22 cellular contexts compared by ENCODE assay signal in genomic region chr7:158389514-158390425, GRCh38.
"Had no signal": no experiment of that assay in that cellular context is flagged by ENCODE, and none has a peak within 500 bp of the region (broad histone marks: within the 10 kb centered on the region; RNA-seq: fewer than 3 reads in every experiment).

No MANE protein-coding gene starts in this region.

- DNase-seq: heart left ventricle; islet precursor cell; naive thymus-derived CD8-positive, alpha-beta T cell; nucleus accumbens; retina; right cardiac atrium; stimulated activated CD4-positive, alpha-beta T cell treated with anti-CD3 and anti-CD28 coated beads, Interleukin-4, amount 100 ng/mL, for 24 hours; stimulated activated naive CD4-positive, alpha-beta T cell; tibial artery; trophoblast cell; uterus had no signal

- H3K4me3 Mint-ChIP-seq: memory B cell; naive thymus-derived CD8-positive, alpha-beta T cell; nephron; stimulated activated effector memory CD8-positive, alpha-beta T cell treated with anti-CD3 and anti-CD28 coated beads, Interleukin-12 subunit alpha, Interleukin-12 subunit beta, amount 100 ng/mL, for 72 hours; stimulated activated naive CD8-positive, alpha-beta T cell treated with anti-CD3 and anti-CD28 coated beads, Interleukin-15, Interleukin-2, amounts not matched to agents 100 ng/mL and 50 ng/mL, for 24 hours had no signal

- H3K4me1 ChIP-seq: heart left ventricle, left lung, pancreas, prostate gland, suprapubic skin, tibial artery, uterus had no signal

- H3K4me1 Mint-ChIP-seq: memory B cell; naive thymus-derived CD8-positive, alpha-beta T cell; stimulated activated effector memory CD8-positive, alpha-beta T cell treated with anti-CD3 and anti-CD28 coated beads, Interleukin-12 subunit alpha, Interleukin-12 subunit beta, amount 100 ng/mL, for 72 hours had no signal

- H3K36me3 ChIP-seq: heart left ventricle, left lung, pancreas, prostate gland, suprapubic skin, thoracic aorta, tibial artery, uterus had no signal

- H3K27ac Mint-ChIP-seq: memory B cell; naive thymus-derived CD8-positive, alpha-beta T cell; nephron; stimulated activated effector memory CD8-positive, alpha-beta T cell treated with anti-CD3 and anti-CD28 coated beads, Interleukin-12 subunit alpha, Interleukin-12 subunit beta, amount 100 ng/mL, for 72 hours; stimulated activated naive CD8-positive, alpha-beta T cell treated with anti-CD3 and anti-CD28 coated beads, Interleukin-15, Interleukin-2, amounts not matched to agents 100 ng/mL and 50 ng/mL, for 24 hours had no signal

- H3K27ac ChIP-seq: heart left ventricle, left lung, pancreas, prostate gland, skin epidermis, suprapubic skin, thoracic aorta, tibial artery, uterus had no signal

- H3K36me3 Mint-ChIP-seq: memory B cell; naive thymus-derived CD8-positive, alpha-beta T cell; stimulated activated effector memory CD8-positive, alpha-beta T cell treated with anti-CD3 and anti-CD28 coated beads, Interleukin-12 subunit alpha, Interleukin-12 subunit beta, amount 100 ng/mL, for 72 hours had no signal

- ATAC-seq: heart left ventricle; left lung; naive thymus-derived CD8-positive, alpha-beta T cell; pancreas; right cardiac atrium; sciatic nerve; stimulated activated effector memory CD8-positive, alpha-beta T cell treated with anti-CD3 and anti-CD28 coated beads, Interleukin-12 subunit alpha, Interleukin-12 subunit beta, amount 100 ng/mL, for 72 hours had no signal

- H3K27me3 ChIP-seq: pancreas, uterus had no signal

- H3K9me3 Mint-ChIP-seq: memory B cell; naive thymus-derived CD8-positive, alpha-beta T cell; nephron; stimulated activated effector memory CD8-positive, alpha-beta T cell treated with anti-CD3 and anti-CD28 coated beads, Interleukin-12 subunit alpha, Interleukin-12 subunit beta, amount 100 ng/mL, for 72 hours; stimulated activated naive CD8-positive, alpha-beta T cell treated with anti-CD3 and anti-CD28 coated beads, Interleukin-15, Interleukin-2, amounts not matched to agents 100 ng/mL and 50 ng/mL, for 24 hours had no signal

- H3K4me3 ChIP-seq: heart left ventricle, left lung, pancreas, prostate gland, skin epidermis, suprapubic skin, thoracic aorta, tibial artery, uterus had no signal

- H3K9me3 ChIP-seq: heart left ventricle, left lung, pancreas, prostate gland, suprapubic skin, thoracic aorta, tibial artery, uterus had no signal

- H3K27me3 Mint-ChIP-seq: stimulated activated naive CD8-positive, alpha-beta T cell treated with anti-CD3 and anti-CD28 coated beads, Interleukin-15, Interleukin-2, amounts not matched to agents 100 ng/mL and 50 ng/mL, for 24 hours had no signal
